14 cellular contexts compared by ENCODE assay signal in the genomic region with DNA sequence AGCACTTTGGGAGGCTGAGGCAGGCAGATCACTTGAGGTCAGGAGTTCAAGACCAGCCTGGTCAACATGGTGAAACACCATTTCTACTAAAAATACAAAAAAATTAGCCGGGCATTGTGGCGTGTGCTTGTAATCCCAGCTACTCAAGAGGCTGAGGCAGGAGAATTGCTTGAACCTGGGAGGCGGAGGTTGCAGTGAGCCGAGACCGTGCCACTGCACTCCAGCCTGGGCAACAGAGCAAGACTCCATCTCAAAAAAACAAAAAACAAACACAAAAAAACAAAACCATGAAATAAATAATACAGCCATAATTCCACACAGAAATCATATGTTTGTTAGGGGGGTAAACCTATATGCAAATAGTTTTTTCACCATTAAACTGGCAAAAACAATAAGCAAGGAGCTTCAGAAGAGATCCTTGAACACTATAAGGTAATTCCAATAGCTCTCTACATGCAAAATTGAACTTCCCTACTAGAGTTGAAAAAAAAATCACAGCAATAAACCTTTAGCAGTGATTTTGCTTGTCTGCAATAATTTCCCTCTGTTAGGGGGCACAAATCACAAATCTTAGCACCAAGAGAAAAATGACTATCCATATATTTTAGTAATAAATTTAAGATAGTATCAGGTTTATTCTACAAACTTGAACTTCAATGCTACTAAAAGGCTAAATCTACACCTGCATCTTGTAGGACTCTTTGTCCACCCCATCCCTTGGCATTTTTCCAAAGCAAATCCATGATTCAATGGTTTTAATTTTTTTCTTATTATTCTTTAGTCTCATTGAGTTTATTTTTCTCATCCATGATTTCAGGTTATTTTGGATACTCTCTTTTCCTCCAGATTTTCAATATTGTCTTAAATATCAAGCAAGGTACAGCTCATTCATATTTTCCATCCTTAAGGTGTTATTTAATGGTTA. TPM values are rescaled to one million over a fixed set of nuclear protein-coding genes. Genes with fewer than 3 reads are reported as not detected.
A peak's percentile ranks its signal among the peaks of the same experiment; 100 is the strongest.
DNase-seq lines count a peak whose midpoint lies in the region; ATAC-seq and TF ChIP-seq lines count a peak whose summit lies in the region.
"Had no signal": no experiment of that assay in that cellular context is flagged by ENCODE, and none has a peak within 500 bp of the region (broad histone marks: within the 10 kb centered on the region; RNA-seq: fewer than 3 reads in every experiment).

No MANE protein-coding gene starts in this region.

- no peak overlapping the region for H3K4me3 ChIP-seq in tibial artery
- H3K4me3 ChIP-seq: SJSA1, spleen had no signal

- H3K36me3 Mint-ChIP-seq in activated CD8-positive, alpha-beta T cell treated with anti-CD3 and anti-CD28 coated beads for 36 hours (ENCODE audit: low read depth): peaks cover 58% of the 10 kb centered on the region
- H3K36me3 Mint-ChIP-seq in activated CD8-positive, alpha-beta T cell treated with anti-CD3 and anti-CD28 coated beads, Interleukin-2, amount 10 ng/mL, durations not matched to agents 7 days and 5 days (ENCODE audit: low read depth): peaks cover 48% of the 10 kb centered on the region
- peaks cover 20% of the 10 kb centered on the region for H3K36me3 Mint-ChIP-seq in progenitor cell of endocrine pancreas (ENCODE audit: insufficient read depth)

- no peak overlapping the region for H3K27ac ChIP-seq in tibial artery
- H3K27ac ChIP-seq: SJSA1, spleen had no signal

- no peaks in the 10 kb centered on the region for H3K27me3 Mint-ChIP-seq in activated CD8-positive, alpha-beta T cell treated with anti-CD3 and anti-CD28 coated beads for 36 hours
- H3K27me3 Mint-ChIP-seq in activated CD8-positive, alpha-beta T cell treated with anti-CD3 and anti-CD28 coated beads, Interleukin-2, amount 10 ng/mL, durations not matched to agents 7 days and 5 days (ENCODE audit: low read depth): no peaks in the 10 kb centered on the region
- H3K27me3 Mint-ChIP-seq in progenitor cell of endocrine pancreas: no peaks in the 10 kb centered on the region

- H3K9me3 Mint-ChIP-seq in activated CD8-positive, alpha-beta T cell treated with anti-CD3 and anti-CD28 coated beads for 36 hours: no peaks in the 10 kb centered on the region
- H3K9me3 Mint-ChIP-seq in activated CD8-positive, alpha-beta T cell treated with anti-CD3 and anti-CD28 coated beads, Interleukin-2, amount 10 ng/mL, durations not matched to agents 7 days and 5 days (ENCODE audit: insufficient read depth): no peaks in the 10 kb centered on the region
- peaks cover 3% of the 10 kb centered on the region for H3K9me3 Mint-ChIP-seq in progenitor cell of endocrine pancreas (ENCODE audit: low read depth)

- intact Hi-C loops in activated CD8-positive, alpha-beta T cell treated with anti-CD3 and anti-CD28 coated beads for 36 hours (cut with micrococcal nuclease): no loop called here
- intact Hi-C loops in tibial artery (cut with DNase I; ENCODE audit: low total_unique reads): no loop called here

- CTCF ChIA-PET in activated CD8-positive, alpha-beta T cell treated with anti-CD3 and anti-CD28 coated beads for 36 hours (lab: Charles Lee): interaction anchor here (1.1 kb wide), 1 partner anchor 9 kb away, joined by 4 read pairs; no protein-coding TSS in a partner anchor
- CTCF ChIA-PET in activated CD8-positive, alpha-beta T cell treated with anti-CD3 and anti-CD28 coated beads, Interleukin-2, amount 10 ng/mL, durations not matched to agents 7 days and 5 days (lab: Charles Lee): interaction anchor here (1.0 to 1.5 kb wide), 3 partner anchors 9 to 36 kb away, joined by 3 read pairs; no protein-coding TSS in a partner anchor

- ATAC-seq in activated CD8-positive, alpha-beta T cell treated with anti-CD3 and anti-CD28 coated beads for 36 hours: no peak
- ATAC-seq in activated CD8-positive, alpha-beta T cell treated with anti-CD3 and anti-CD28 coated beads, Interleukin-2, amount 10 ng/mL, durations not matched to agents 7 days and 5 days: no peak
- ATAC-seq in HG03354 (IDR thresholded peaks at IDR 0.05; ENCODE audit: poor library complexity, severe bottlenecking, unreplicated experiment): no peak
- ATAC-seq: activated CD4-positive, CD25-positive, alpha-beta regulatory T cell treated with anti-CD3 and anti-CD28 coated beads, Interleukin-2, amount 50 U/mL, for 24 hours had no signal

- no peak for TF ChIP-seq CTCF in activated CD8-positive, alpha-beta T cell treated with anti-CD3 and anti-CD28 coated beads for 36 hours (IDR thresholded peaks at IDR 0.05)
- no peak for TF ChIP-seq CTCF in progenitor cell of endocrine pancreas (IDR thresholded peaks at IDR 0.05; ENCODE audit: unreplicated experiment)
- TF ChIP-seq CTCF in tibial artery (IDR thresholded peaks at IDR 0.05): no peak

- H3K27ac Mint-ChIP-seq in activated CD8-positive, alpha-beta T cell treated with anti-CD3 and anti-CD28 coated beads for 36 hours: no peak overlapping the region
- H3K27ac Mint-ChIP-seq in activated CD8-positive, alpha-beta T cell treated with anti-CD3 and anti-CD28 coated beads, Interleukin-2, amount 10 ng/mL, durations not matched to agents 7 days and 5 days: no peak overlapping the region
- H3K27ac Mint-ChIP-seq in progenitor cell of endocrine pancreas: peak overlapping the region; percentile 19

- H3K9me3 ChIP-seq in tibial artery: no peaks in the 10 kb centered on the region
- H3K9me3 ChIP-seq: MG63, spleen had no signal

- H3K36me3 ChIP-seq in tibial artery: no peaks in the 10 kb centered on the region

- H3K4me1 ChIP-seq in tibial artery: peaks cover 0 to 43% (median 19%) of the 10 kb centered on the region in 4 donors

- POLR2A ChIA-PET in activated CD8-positive, alpha-beta T cell treated with anti-CD3 and anti-CD28 coated beads for 36 hours (lab: Charles Lee): interaction anchor here (0.7 kb wide), 1 partner anchor 271 kb away, joined by 3 read pairs; no protein-coding TSS in a partner anchor
- POLR2A ChIA-PET in activated CD8-positive, alpha-beta T cell treated with anti-CD3 and anti-CD28 coated beads, Interleukin-2, amount 10 ng/mL, durations not matched to agents 7 days and 5 days (lab: Charles Lee): interaction anchor here (0.7 kb wide), 1 partner anchor 97 kb away, joined by 3 read pairs; no protein-coding TSS in a partner anchor

- peaks cover 56% of the 10 kb centered on the region for H3K4me1 Mint-ChIP-seq in activated CD8-positive, alpha-beta T cell treated with anti-CD3 and anti-CD28 coated beads for 36 hours (ENCODE audit: low read depth)
- peaks cover 45% of the 10 kb centered on the region for H3K4me1 Mint-ChIP-seq in activated CD8-positive, alpha-beta T cell treated with anti-CD3 and anti-CD28 coated beads, Interleukin-2, amount 10 ng/mL, durations not matched to agents 7 days and 5 days (ENCODE audit: low read depth)
- peaks cover 27% of the 10 kb centered on the region for H3K4me1 Mint-ChIP-seq in progenitor cell of endocrine pancreas (ENCODE audit: low read depth)

- no peak for DNase-seq in activated CD8-positive, alpha-beta T cell treated with anti-CD3 and anti-CD28 coated beads for 36 hours
- no peak for DNase-seq in activated CD8-positive, alpha-beta T cell treated with anti-CD3 and anti-CD28 coated beads, Interleukin-2, amount 10 ng/mL, durations not matched to agents 7 days and 5 days
- DNase-seq in NCI-H1105 treated with DMSO at 0.1 percent for 48 hours (lab: John Stamatoyannopoulos, UW) (peak; percentile 10), dermis blood vessel endothelial cell (peak; percentile 47), progenitor cell of endocrine pancreas (ENCODE audit: low spot score, unreplicated experiment) (no peak), NCI-H2107 treated with DMSO at 0.1 percent for 48 hours (lab: John Stamatoyannopoulos, UW; ENCODE audit: unreplicated experiment) (no peak), tibial artery (no peak)
- DNase-seq: activated gamma-delta T cell, MG63, NCI-H526 treated with DMSO at 0.1 percent for 48 hours, spleen had no signal

- H3K27me3 ChIP-seq in tibial artery: no peaks in the 10 kb centered on the region
- H3K27me3 ChIP-seq: MG63, SJSA1, spleen had no signal

- peak overlapping the region; percentile 43 for H3K4me3 Mint-ChIP-seq in activated CD8-positive, alpha-beta T cell treated with anti-CD3 and anti-CD28 coated beads for 36 hours
- H3K4me3 Mint-ChIP-seq in activated CD8-positive, alpha-beta T cell treated with anti-CD3 and anti-CD28 coated beads, Interleukin-2, amount 10 ng/mL, durations not matched to agents 7 days and 5 days: no peak overlapping the region
- peak overlapping the region; percentile 17 for H3K4me3 Mint-ChIP-seq in progenitor cell of endocrine pancreas (ENCODE audit: low read depth)

RNA-seq across cellular contexts. Expression of gene CSTF3, which starts 3.9 kb away (rescaled TPM):
- total RNA-seq in activated CD8-positive, alpha-beta T cell treated with anti-CD3 and anti-CD28 coated beads for 36 hours: 10 to 100 TPM; 34.9 to 40.6 TPM
- total RNA-seq in activated CD8-positive, alpha-beta T cell treated with anti-CD3 and anti-CD28 coated beads, Interleukin-2, amount 10 ng/mL, durations not matched to agents 7 days and 5 days: 10 to 100 TPM; 26.5 to 27.2 TPM
- total RNA-seq in dermis blood vessel endothelial cell: 17.7 and 22.8 TPM in 2 replicates
- total RNA-seq in progenitor cell of endocrine pancreas: 43.5 and 48.1 TPM in 2 replicates

Comparison
In these comparisons a context has a peak if more than half of its experiments do, and no peak if none do; other contexts are left out.
1. DNase-seq: peak in NCI-H1105 treated with DMSO at 0.1 percent for 48 hours (single experiment) and dermis blood vessel endothelial cell (single experiment); none in activated CD8-positive, alpha-beta T cell treated with anti-CD3 and anti-CD28 coated beads for 36 hours (single experiment), activated CD8-positive, alpha-beta T cell treated with anti-CD3 and anti-CD28 coated beads, Interleukin-2, amount 10 ng/mL, durations not matched to agents 7 days and 5 days (single experiment), progenitor cell of endocrine pancreas (single experiment), NCI-H2107 treated with DMSO at 0.1 percent for 48 hours (single experiment) and tibial artery (0 of 2).